In genomic region chr10:104255244-104255981, GRCh38 we compare ENCODE assay signal across 8 cellular contexts. TPM values are rescaled to one million over a fixed set of nuclear protein-coding genes. Genes with fewer than 3 reads are reported as not detected.
DNase-seq lines count a peak whose midpoint lies in the region; ATAC-seq and TF ChIP-seq lines count a peak whose summit lies in the region.

No MANE protein-coding gene starts in this region.

- H3K27ac Mint-ChIP-seq in activated naive CD4-positive, alpha-beta T cell treated with anti-CD3 and anti-CD28 coated beads, Interleukin-2, amount 10 ng/mL, durations not matched to agents 7 days and 5 days: peak overlapping the region; percentile 93

- H3K9me3 Mint-ChIP-seq in activated naive CD4-positive, alpha-beta T cell treated with anti-CD3 and anti-CD28 coated beads, Interleukin-2, amount 10 ng/mL, durations not matched to agents 7 days and 5 days: no peaks in the 10 kb centered on the region

- no peaks in the 10 kb centered on the region for H3K9me3 ChIP-seq in duodenal mucosa (ENCODE audit: control insufficient read depth in 1 of 2, low read length in 2 of 2)
- no peaks in the 10 kb centered on the region for H3K9me3 ChIP-seq in lung (ENCODE audit: control insufficient read depth in 2 of 2, insufficient read depth in 1 of 2, low read length in 1 of 2)
- H3K9me3 ChIP-seq in thymus (ENCODE audit: control insufficient read depth): no peaks in the 10 kb centered on the region

- H3K27ac ChIP-seq in duodenal mucosa (ENCODE audit: low read depth, low read length): peak overlapping the region; percentile 93
- H3K27ac ChIP-seq in lung (ENCODE audit: low read depth in 1 of 2, low read length in 1 of 2): peak overlapping the region; percentile 99 to 100
- H3K27ac ChIP-seq in thymus (ENCODE audit: low read depth): peak overlapping the region; percentile 94

- peaks cover 35% of the 10 kb centered on the region for H3K36me3 Mint-ChIP-seq in activated naive CD4-positive, alpha-beta T cell treated with anti-CD3 and anti-CD28 coated beads, Interleukin-2, amount 10 ng/mL, durations not matched to agents 7 days and 5 days

- H3K4me3 Mint-ChIP-seq in activated naive CD4-positive, alpha-beta T cell treated with anti-CD3 and anti-CD28 coated beads, Interleukin-2, amount 10 ng/mL, durations not matched to agents 7 days and 5 days: peak overlapping the region; percentile 92

- TF ChIP-seq CTCF in lung (IDR thresholded peaks at IDR 0.05; ENCODE audit: control extremely low read depth, extremely low read depth): no peak

- peak; percentile 34 for ATAC-seq in HG02938 (IDR thresholded peaks at IDR 0.05; ENCODE audit: unreplicated experiment)
- ATAC-seq in lung (ENCODE audit: insufficient read depth, low FRiP score): peak; percentile 53

- H3K27me3 ChIP-seq in duodenal mucosa (ENCODE audit: control insufficient read depth in 1 of 2, insufficient read depth in 2 of 2, low read length in 2 of 2) (no peaks in the 10 kb centered on the region), lung (ENCODE audit: control insufficient read depth, insufficient read depth) (no peaks in the 10 kb centered on the region), thymus (ENCODE audit: control insufficient read depth, insufficient read depth) (no peaks in the 10 kb centered on the region)

- CTCF ChIA-PET in activated naive CD4-positive, alpha-beta T cell treated with anti-CD3 and anti-CD28 coated beads, Interleukin-2, amount 10 ng/mL, durations not matched to agents 7 days and 5 days (lab: Charles Lee): interaction anchor here (1.0 to 2.4 kb wide), 4 partner anchors 12 to 50 kb away, joined by 3 to 17 read pairs (median 4); partner anchors contain the start of gene CFAP43

- peaks cover 9% of the 10 kb centered on the region for H3K27me3 Mint-ChIP-seq in activated naive CD4-positive, alpha-beta T cell treated with anti-CD3 and anti-CD28 coated beads, Interleukin-2, amount 10 ng/mL, durations not matched to agents 7 days and 5 days

- peaks cover 15 to 27% of the 10 kb centered on the region in 2 donors for H3K36me3 ChIP-seq in duodenal mucosa (ENCODE audit: control insufficient read depth in 1 of 2, insufficient read depth in 2 of 2, low read length in 2 of 2)
- peaks cover 5 to 9% of the 10 kb centered on the region in 2 donors for H3K36me3 ChIP-seq in lung (ENCODE audit: control insufficient read depth in 2 of 2, insufficient read depth in 2 of 2, low read length in 2 of 2)
- peaks cover 16% of the 10 kb centered on the region for H3K36me3 ChIP-seq in thymus (ENCODE audit: control insufficient read depth, insufficient read depth)

- peak; percentile 23 for DNase-seq in activated naive CD4-positive, alpha-beta T cell treated with anti-CD3 and anti-CD28 coated beads, Interleukin-2, amount 10 ng/mL, durations not matched to agents 7 days and 5 days
- DNase-seq in activated naive CD4-positive, alpha-beta T cell treated with Interleukin-2 at 50 U/mL for 16 hours: no peak
- peak; percentile 17 for DNase-seq in RPMI8226
- DNase-seq in lung (ENCODE audit: low spot score): no peak
- no peak for DNase-seq in NCI-H187 (lab: John Stamatoyannopoulos, UW)

- 1% methylated on average over 17 of the region's 17 CpGs for WGBS in lung, 2 donors
- 1% methylated on average over 17 of the region's 17 CpGs for WGBS in thymus

- H3K4me3 ChIP-seq in duodenal mucosa (ENCODE audit: low read depth in 1 of 2, low read length in 2 of 2): peak overlapping the region; percentile 84 to 88
- H3K4me3 ChIP-seq in lung: peak overlapping the region; percentile 98
- peak overlapping the region; percentile 84 for H3K4me3 ChIP-seq in thymus (ENCODE audit: low read length)

- peaks cover 59% of the 10 kb centered on the region for H3K4me1 Mint-ChIP-seq in activated naive CD4-positive, alpha-beta T cell treated with anti-CD3 and anti-CD28 coated beads, Interleukin-2, amount 10 ng/mL, durations not matched to agents 7 days and 5 days

- H3K9ac ChIP-seq in duodenal mucosa (ENCODE audit: low read depth in 1 of 2, low read length in 2 of 2): peak overlapping the region; percentile 93 to 94

- H3K4me1 ChIP-seq in duodenal mucosa (ENCODE audit: control insufficient read depth in 1 of 2, insufficient read depth in 2 of 2, low read length in 2 of 2) (peaks cover 45 to 55% of the 10 kb centered on the region in 2 donors), lung (ENCODE audit: control insufficient read depth in 2 of 2, insufficient read depth in 2 of 2, low read length in 2 of 2) (peaks cover 5 to 21% of the 10 kb centered on the region in 2 donors), thymus (ENCODE audit: control insufficient read depth, insufficient read depth, low read length) (peaks cover 17% of the 10 kb centered on the region)

RNA-seq across cellular contexts. Expression of gene GSTO1, which starts 0.7 kb away (rescaled TPM):
- total RNA-seq in lung: 100 to 1,000 TPM in 1 of 2 donors, 10 to 100 TPM in 1; 47.2 to 130 TPM
- polyA plus RNA-seq in lung (100 to 1,000 TPM; 205 to 244 TPM), thymus (323 TPM)

RNA-seq across cellular contexts. Expression of gene GSTO2, which starts 13.6 kb away (rescaled TPM):
- total RNA-seq in lung: 10 to 100 TPM; 10.6 to 13.5 TPM
- polyA plus RNA-seq in lung: 10 to 100 TPM in 1 of 2 donors, 1 to 10 TPM in 1; 6.6 to 25.9 TPM
- polyA plus RNA-seq in thymus: 16.1 TPM

RNA-seq across cellular contexts. Expression of gene CFAP43, which starts 23.2 kb away (rescaled TPM):
- 10 to 100 TPM; 30.0 to 71.6 TPM for total RNA-seq in lung
- polyA plus RNA-seq in lung (10 to 100 TPM in 1 of 2 donors, 1 to 10 TPM in 1; 8.4 to 10.1 TPM), thymus (2.7 TPM)

Comparison
In these comparisons a context has a peak if more than half of its experiments do, and no peak if none do; other contexts are left out.
1. DNase-seq: peak in activated naive CD4-positive, alpha-beta T cell treated with anti-CD3 and anti-CD28 coated beads, Interleukin-2, amount 10 ng/mL, durations not matched to agents 7 days and 5 days (single experiment) and RPMI8226 (single experiment); none in activated naive CD4-positive, alpha-beta T cell treated with Interleukin-2 at 50 U/mL for 16 hours (single experiment), lung (single experiment) and NCI-H187 (0 of 2).
2. Peak in every context shown above with its lines, with median percentiles within 50 percentile points of each other: H3K27ac ChIP-seq and H3K4me3 ChIP-seq.